Comparison of ENCODE assay signal across 28 cellular contexts in genomic region chr17:79559111-79559887, GRCh38. TPM values are rescaled to one million over a fixed set of nuclear protein-coding genes. Genes with fewer than 3 reads are reported as not detected.
"Had no signal": no experiment of that assay in that cellular context is flagged by ENCODE, and none has a peak within 500 bp of the region (broad histone marks: within the 10 kb centered on the region; RNA-seq: fewer than 3 reads in every experiment).

No MANE protein-coding gene starts in this region.

- ATAC-seq: activated T-helper 17 cell treated with anti-CD3 and anti-CD28 coated beads, Interleukin-2, amount 50 U/mL, for 72 hours; Panc1; Right ventricle myocardium inferior had no signal

- H3K9me3 ChIP-seq: adrenal gland had no signal

- H3K9me3 Mint-ChIP-seq: activated CD4-positive, alpha-beta memory T cell treated with anti-CD3 and anti-CD28 coated beads for 36 hours; activated T-helper 17 cell treated with anti-CD3 and anti-CD28 coated beads, Interleukin-2, amount 50 U/mL, for 72 hours had no signal

- H3K4me3 Mint-ChIP-seq: activated CD4-positive, alpha-beta memory T cell treated with anti-CD3 and anti-CD28 coated beads for 36 hours; activated CD4-positive, alpha-beta T cell treated with anti-CD3 and anti-CD28 coated beads, Interleukin-2, amount 10 ng/mL, durations not matched to agents 7 days and 5 days; activated naive CD4-positive, alpha-beta T cell treated with anti-CD3 and anti-CD28 coated beads for 36 hours; activated naive CD8-positive, alpha-beta T cell treated with anti-CD3 and anti-CD28 coated beads, Interleukin-2, amount 10 ng/mL, durations not matched to agents 7 days and 5 days; activated T-helper 17 cell treated with anti-CD3 and anti-CD28 coated beads, Interleukin-2, amount 50 U/mL, for 72 hours had no signal

- H3K27ac Mint-ChIP-seq: activated CD4-positive, alpha-beta memory T cell treated with anti-CD3 and anti-CD28 coated beads for 36 hours; activated CD4-positive, alpha-beta T cell treated with anti-CD3 and anti-CD28 coated beads, Interleukin-2, amount 10 ng/mL, durations not matched to agents 7 days and 5 days; activated naive CD4-positive, alpha-beta T cell treated with anti-CD3 and anti-CD28 coated beads for 36 hours; activated naive CD8-positive, alpha-beta T cell treated with anti-CD3 and anti-CD28 coated beads, Interleukin-2, amount 10 ng/mL, durations not matched to agents 7 days and 5 days; activated T-helper 17 cell treated with anti-CD3 and anti-CD28 coated beads, Interleukin-2, amount 50 U/mL, for 72 hours had no signal

- H3K4me1 ChIP-seq: adrenal gland had no signal

- H3K4me3 ChIP-seq: adrenal gland, SK-N-MC had no signal

- H3K36me3 Mint-ChIP-seq: activated CD4-positive, alpha-beta memory T cell treated with anti-CD3 and anti-CD28 coated beads for 36 hours; activated naive CD8-positive, alpha-beta T cell treated with anti-CD3 and anti-CD28 coated beads, Interleukin-2, amount 10 ng/mL, durations not matched to agents 7 days and 5 days had no signal

- H3K4me1 Mint-ChIP-seq: activated CD4-positive, alpha-beta T cell treated with anti-CD3 and anti-CD28 coated beads, Interleukin-2, amount 10 ng/mL, durations not matched to agents 7 days and 5 days had no signal

- H3K36me3 ChIP-seq: adrenal gland had no signal

- DNase-seq: activated CD4-positive, alpha-beta memory T cell treated with anti-CD3 and anti-CD28 coated beads for 36 hours; activated CD4-positive, alpha-beta T cell treated with anti-CD3 and anti-CD28 coated beads, Interleukin-2, amount 10 ng/mL, durations not matched to agents 7 days and 5 days; activated CD4-positive, CD25-positive, alpha-beta regulatory T cell; activated CD8-positive, alpha-beta memory T cell treated with anti-CD3 and anti-CD28 coated beads for 24 hours; activated gamma-delta T cell; activated naive CD4-positive, alpha-beta T cell treated with anti-CD3 and anti-CD28 coated beads for 36 hours; activated naive CD8-positive, alpha-beta T cell treated with anti-CD3 and anti-CD28 coated beads, Interleukin-2, amount 10 ng/mL, durations not matched to agents 7 days and 5 days; activated T-cell treated with anti-CD3 and anti-CD28 coated beads for 4 hours; activated T-cell treated with anti-CD3 and anti-CD28 coated beads, Interleukin-2, amount 50 U/mL, for 48 hours; adrenal gland; NCI-H1092; NCI-H1436; NCI-H187; NCI-H2081; NCI-H510A treated with DMSO at 0.1 percent for 48 hours; NCI-H69; NK-92 treated with Interleukin-12 subunit alpha and Interleukin-12 subunit beta, amount 100 ng/mL, for 24 hours; OCI-M1; RPMI8226; T-helper 1 cell had no signal

- H3K27ac ChIP-seq: adrenal gland, KMS-11, SK-N-MC, VCaP had no signal

RNA-seq across cellular contexts. Expression of gene RBFOX3, which starts 51.6 kb away (rescaled TPM):
- total RNA-seq: activated CD4-positive, alpha-beta memory T cell treated with anti-CD3 and anti-CD28 coated beads for 36 hours; activated CD4-positive, alpha-beta T cell treated with anti-CD3 and anti-CD28 coated beads, Interleukin-2, amount 10 ng/mL, durations not matched to agents 7 days and 5 days; activated naive CD4-positive, alpha-beta T cell treated with anti-CD3 and anti-CD28 coated beads for 36 hours; activated naive CD8-positive, alpha-beta T cell treated with anti-CD3 and anti-CD28 coated beads, Interleukin-2, amount 10 ng/mL, durations not matched to agents 7 days and 5 days; activated T-helper 17 cell treated with anti-CD3 and anti-CD28 coated beads, Interleukin-2, amount 50 U/mL, for 72 hours; MCF 10A; Right ventricle myocardium inferior; T-helper 2 cell treated with Interferon-gamma antibody and Interleukin-4, amounts not matched to agents 100 ng/mL and 5 ng/mL, for 36 hours had no signal
